ENCODE assay signal across 1 cellular context in genomic region chr13:105442040-105442439, GRCh38.
TF ChIP-seq lines count a peak whose summit lies in the region.

No MANE protein-coding gene starts in this region.

TF ChIP-seq in IMR-90, 13 proteins besides CTCF, POLR2A, EP300 and RAD21 (continued from another document):
- TF ChIP-seq MAZ (IDR thresholded peaks at IDR 0.05; ENCODE audit: borderline replicate concordance, low read depth, low read length) (no peak), RFX5 (IDR thresholded peaks at IDR 0.05; ENCODE audit: low read depth, low read length) (no peak), ELK1 (IDR thresholded peaks at IDR 0.05; ENCODE audit: borderline replicate concordance, low read depth, low read length) (no peak), RCOR1 (IDR thresholded peaks at IDR 0.05; ENCODE audit: insufficient replicate concordance, low read length) (no peak), USF2 (IDR thresholded peaks at IDR 0.05; ENCODE audit: low read depth, low read length) (no peak), CHD1 (IDR thresholded peaks at IDR 0.05; ENCODE audit: low read depth, low read length) (no peak), SMC3 (IDR thresholded peaks at IDR 0.05; ENCODE audit: low read depth, low read length) (no peak), MXI1 (IDR thresholded peaks at IDR 0.05; ENCODE audit: borderline replicate concordance, low read depth, low read length) (no peak)
